ENCODE assay signal across 7 cellular contexts in the genomic region with DNA sequence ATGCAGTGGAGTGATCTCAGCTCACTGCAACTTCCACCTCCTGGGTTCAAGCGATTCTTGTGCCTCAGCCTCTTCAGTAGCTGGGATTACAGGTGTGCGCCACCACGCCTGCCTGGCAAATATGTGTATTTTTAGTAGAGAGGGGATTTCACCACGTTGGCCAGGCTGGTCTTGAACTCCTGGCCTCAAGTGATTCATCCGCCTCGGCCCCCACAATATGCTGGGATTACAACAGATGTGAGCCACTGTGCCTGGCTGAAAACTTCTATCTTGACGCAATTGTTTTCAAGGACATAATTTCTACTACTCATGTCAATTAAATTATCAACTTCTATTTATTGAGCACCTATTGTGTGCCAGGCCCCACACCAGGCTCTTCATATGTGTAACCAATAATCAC.
DNase-seq lines count a peak whose midpoint lies in the region; ATAC-seq, FAIRE-seq and TF ChIP-seq lines count a peak whose summit lies in the region.
"Not testable (repeated sequence)": the region's sequence is repeated elsewhere in the genome, so short reads cannot be mapped to it uniquely, and the experiment has no call there.

No MANE protein-coding gene starts in this region.

- not testable (repeated sequence) for H3K79me2 ChIP-seq in mammary epithelial cell (ENCODE audit: insufficient read depth, low read length)
- peaks cover 31% of the 10 kb centered on the region for H3K79me2 ChIP-seq in keratinocyte (ENCODE audit: control insufficient read depth, insufficient read depth, low read length)

- not testable (repeated sequence) for H3K9me1 ChIP-seq in keratinocyte (ENCODE audit: control insufficient read depth, extremely low read depth, insufficient read depth, low read length)

- not testable (repeated sequence) for H3K9ac ChIP-seq in mammary epithelial cell (ENCODE audit: insufficient read depth, low read length)
- peak overlapping the region; percentile 23 for H3K9ac ChIP-seq in keratinocyte (ENCODE audit: control insufficient read depth, extremely low read depth, insufficient read depth, low read length)
- peak overlapping the region in 1 of 5 donors; percentile 50 for H3K9ac ChIP-seq in subcutaneous abdominal adipose tissue (ENCODE audit: low read length in 5 of 5)

- H3K27ac ChIP-seq in RWPE1 (peak overlapping the region; percentile 80), adrenal gland (peak overlapping the region in 3 of 5 donors; percentile 30 to 66 (median 61)), mammary epithelial cell (ENCODE audit: insufficient read depth, low read depth, low read length) (peak overlapping the region; percentile 27), epithelial cell of prostate (peak overlapping the region; percentile 87), foreskin keratinocyte (peak overlapping the region; percentile 65), keratinocyte (ENCODE audit: control insufficient read depth, insufficient read depth, low read length) (peak overlapping the region; percentile 70), subcutaneous abdominal adipose tissue (ENCODE audit: low read depth, low read length) (peak overlapping the region; percentile 70)

- H4K20me1 ChIP-seq in mammary epithelial cell (ENCODE audit: insufficient read depth, low read length); keratinocyte (ENCODE audit: control insufficient read depth, extremely low read depth, insufficient read depth, low read length): not testable (repeated sequence)

- CTCF ChIA-PET in RWPE1 (lab: Yijun Ruan, JAX) = interaction anchor here (0.8 kb wide), 1 partner anchor 307 kb away, joined by 3 read pairs; no protein-coding TSS in a partner anchor
- CTCF ChIA-PET in mammary epithelial cell (lab: Charles Lee; ENCODE audit: low non-redundant PET) = not testable (repeated sequence)

- H3K4me2 ChIP-seq in mammary epithelial cell (ENCODE audit: insufficient read depth, low read depth, low read length) = not testable (repeated sequence)
- H3K4me2 ChIP-seq in keratinocyte (ENCODE audit: control insufficient read depth, extremely low read depth, insufficient read depth, low read depth, low read length) = peak overlapping the region; percentile 31

- dilution Hi-C loops in mammary epithelial cell (cut with HindIII; ENCODE audit: low sequenced_read_pairs); keratinocyte (cut with MboI; ENCODE audit: extremely low pct_ligation_motif_present, low sequenced_read_pairs): not testable (repeated sequence)

- not testable (repeated sequence) for ATAC-seq in foreskin keratinocyte

- WGBS in adrenal gland, 4 donors = 57 to 75% (median 60%) methylated on average over 7 of the region's 7 CpGs
- WGBS in mammary epithelial cell (ENCODE audit: low coverage, missing lambda C conversion rate) = 94% methylated on average over 7 of the region's 7 CpGs

- H3K36me3 ChIP-seq in adrenal gland (replicated peaks in 1 of 2) (peaks cover 0 to 71% of the 10 kb centered on the region in 2 donors), keratinocyte (ENCODE audit: control insufficient read depth in 2 of 2, extremely low read depth in 1 of 2, insufficient read depth in 2 of 2, low read length in 2 of 2) (peaks cover 2 to 21% of the 10 kb centered on the region in 2 experiments), subcutaneous abdominal adipose tissue (ENCODE audit: control insufficient read depth in 5 of 5, insufficient read depth in 5 of 5, low read length in 5 of 5) (peaks cover 38 to 74% (median 46%) of the 10 kb centered on the region in 5 donors)
- not testable (repeated sequence) for H3K36me3 ChIP-seq in mammary epithelial cell (ENCODE audit: insufficient read depth, low read length)

- not testable (repeated sequence) for BruUV-seq in mammary epithelial cell (replicated peaks; lab: Mats Ljungman, UMichigan)

- not testable (repeated sequence) for TF ChIP-seq POLR2A in adrenal gland (IDR thresholded peaks at IDR 0.05)

- not testable (repeated sequence) for H3K9me3 ChIP-seq in adrenal gland (replicated peaks in 1 of 3); mammary epithelial cell (replicated peaks; ENCODE audit: insufficient read depth, low read length); keratinocyte (ENCODE audit: control insufficient read depth, low read depth, low read length); subcutaneous abdominal adipose tissue (ENCODE audit: control insufficient read depth in 5 of 5, low read length in 5 of 5)

- in situ Hi-C loops in mammary epithelial cell (cut with MboI; ENCODE audit: low sequenced_read_pairs in 2 of 2) = loop anchor here in 1 of 2 donors (25.0 kb wide), 2 partner anchors 307 to 557 kb away; no protein-coding TSS in a partner anchor

- not testable (repeated sequence) for FAIRE-seq in keratinocyte (lab: Jason Lieb, UNC)

- H2AFZ ChIP-seq in mammary epithelial cell (ENCODE audit: low read depth, low read length); keratinocyte (ENCODE audit: control insufficient read depth, low read length): not testable (repeated sequence)

- intact Hi-C loops in adrenal gland (cut with DNase I) = not testable (repeated sequence)
- intact Hi-C loops in mammary epithelial cell (cut with micrococcal nuclease) = loop anchor here (5.0 kb wide), 1 partner anchor 73 kb away; no protein-coding TSS in a partner anchor

- not testable (repeated sequence) for H3K4me3 ChIP-seq in adrenal gland; mammary epithelial cell (replicated peaks in 1 of 3; ENCODE audit: insufficient read depth in 1 of 3, low read depth in 2 of 3, low read length in 3 of 3); keratinocyte (ENCODE audit: control insufficient read depth in 2 of 3, extremely low read depth in 1 of 3, insufficient read depth in 2 of 3, low read depth in 1 of 3, low read length in 3 of 3); subcutaneous abdominal adipose tissue (ENCODE audit: low read depth in 1 of 5, low read length in 5 of 5)

- not testable (repeated sequence) for DNase-seq in RWPE1 (ENCODE audit: low spot score); mammary epithelial cell; epithelial cell of prostate (ENCODE audit: low read depth, low spot score); foreskin keratinocyte; keratinocyte (ENCODE audit: low read depth, low spot score)
- peak in 6 of 7 donors; percentile 57 to 75 (median 64) for DNase-seq in adrenal gland

- H3K27me3 ChIP-seq in adrenal gland; mammary epithelial cell (ENCODE audit: insufficient read depth, low read length); foreskin keratinocyte; keratinocyte (ENCODE audit: control insufficient read depth, extremely low read depth, insufficient read depth, low read length); subcutaneous abdominal adipose tissue (ENCODE audit: control insufficient read depth in 5 of 5, insufficient read depth in 4 of 5, low read length in 5 of 5): not testable (repeated sequence)

- TF ChIP-seq CTCF in RWPE1 (conservative IDR thresholded peaks at IDR 0.05; ENCODE audit: low read depth); adrenal gland (IDR thresholded peaks at IDR 0.05); mammary epithelial cell (conservative IDR thresholded peaks at IDR 0.05 in 1 of 2, IDR thresholded peaks at IDR 0.05 in 1 of 2; ENCODE audit: extremely low read depth in 1 of 2, insufficient read depth in 1 of 2, low read depth in 1 of 2, low read length in 2 of 2); foreskin keratinocyte (conservative IDR thresholded peaks at IDR 0.05); keratinocyte (optimal IDR thresholded peaks at IDR 0.05 in 1 of 3, IDR thresholded peaks at IDR 0.05 in 1 of 3, conservative IDR thresholded peaks at IDR 0.05 in 1 of 3; ENCODE audit: extremely low read depth in 1 of 3, insufficient read depth in 2 of 3, low read length in 3 of 3): not testable (repeated sequence)

- POLR2A ChIA-PET in RWPE1 (lab: Yijun Ruan, JAX; ENCODE audit: low non-redundant PET) = not testable (repeated sequence)

- peaks cover 51 to 56% of the 10 kb centered on the region in 2 donors for H3K4me1 ChIP-seq in adrenal gland (replicated peaks in 1 of 2)
- peaks cover 26% of the 10 kb centered on the region for H3K4me1 ChIP-seq in mammary epithelial cell (ENCODE audit: insufficient read depth, low read length)
- H3K4me1 ChIP-seq in foreskin keratinocyte = peaks cover 34% of the 10 kb centered on the region
- peaks cover 56% of the 10 kb centered on the region for H3K4me1 ChIP-seq in keratinocyte (ENCODE audit: control insufficient read depth, extremely low read depth, insufficient read depth, low read length)
- peaks cover 9 to 58% (median 54%) of the 10 kb centered on the region in 5 donors for H3K4me1 ChIP-seq in subcutaneous abdominal adipose tissue (ENCODE audit: control insufficient read depth in 5 of 5, insufficient read depth in 5 of 5, low read length in 5 of 5)

Comparison
In these comparisons a context has a peak if more than half of its experiments do, and no peak if none do; other contexts are left out.
1. H3K27ac ChIP-seq: peak in every context shown above with its lines; median percentile 87 in epithelial cell of prostate; 80 in RWPE1; 70 in keratinocyte; 70 in subcutaneous abdominal adipose tissue; 65 in foreskin keratinocyte; 61 in adrenal gland; 27 in mammary epithelial cell.